12 cellular contexts compared by ENCODE assay signal in the genomic region with DNA sequence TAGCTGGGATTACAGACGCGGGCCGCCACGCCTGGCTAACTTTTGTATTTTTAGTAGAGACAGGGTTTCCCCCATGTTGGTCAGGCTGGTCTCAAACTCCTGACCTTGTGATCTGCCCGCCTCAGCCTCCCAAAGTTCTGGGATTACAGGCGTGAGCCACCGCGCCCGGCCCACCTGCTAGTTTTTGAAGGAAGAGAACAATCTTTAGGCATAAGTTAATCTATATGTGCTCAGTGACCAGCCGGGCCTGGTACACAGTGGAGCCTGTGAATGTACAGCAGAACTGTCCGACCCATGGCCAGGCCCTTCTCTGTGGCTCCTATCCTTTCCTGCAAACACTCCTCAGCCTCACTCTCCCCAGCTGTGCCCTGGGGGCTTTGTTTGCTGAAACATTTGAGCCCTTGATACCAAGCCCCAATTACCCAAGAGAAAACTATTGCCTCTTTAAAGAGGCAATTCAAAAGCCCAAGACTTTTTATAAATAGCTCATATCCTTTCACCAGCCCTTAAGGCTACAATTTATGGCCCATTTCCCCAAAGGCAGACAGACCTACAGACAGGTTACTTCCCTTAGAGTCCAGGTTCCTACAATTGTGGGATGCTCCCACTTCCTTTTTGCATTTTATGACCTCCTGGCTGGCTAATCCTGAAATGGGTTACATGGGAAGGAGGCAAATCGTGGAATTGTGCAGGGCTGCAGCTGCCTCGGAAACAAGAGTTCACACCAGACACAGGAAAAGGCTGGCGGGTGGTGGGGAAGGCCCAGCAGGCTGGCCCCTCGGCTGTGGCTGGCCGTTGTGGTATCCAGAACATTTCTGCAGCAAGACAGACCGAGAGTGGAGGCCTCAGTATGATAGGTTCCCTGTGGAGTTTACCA. TPM values are rescaled to one million over a fixed set of nuclear protein-coding genes. Genes with fewer than 3 reads are reported as not detected.
DNase-seq lines count a peak whose midpoint lies in the region; ATAC-seq and TF ChIP-seq lines count a peak whose summit lies in the region.
"Had no signal": no experiment of that assay in that cellular context is flagged by ENCODE, and none has a peak within 500 bp of the region (broad histone marks: within the 10 kb centered on the region; RNA-seq: fewer than 3 reads in every experiment).

No MANE protein-coding gene starts in this region.

- no peaks in the 10 kb centered on the region for H3K36me3 Mint-ChIP-seq in natural killer cell treated with Interleukin-12 subunit alpha and Interleukin-12 subunit beta and Interleukin-15 and Interleukin-18, amount 100 ng/mL, for 72 hours
- H3K36me3 Mint-ChIP-seq: stimulated activated naive B cell treated with anti-CD40 and anti-IgM and Interleukin-4, amounts not matched to agents 10 μg/mL and 1 μg/mL and 100 μg/mL, for 72 hours had no signal

- H3K4me3 Mint-ChIP-seq in natural killer cell treated with Interleukin-12 subunit alpha and Interleukin-12 subunit beta and Interleukin-15 and Interleukin-18, amount 100 ng/mL, for 72 hours = no peak overlapping the region
- H3K4me3 Mint-ChIP-seq: stimulated activated naive B cell treated with anti-CD40 and anti-IgM and Interleukin-4, amounts not matched to agents 10 μg/mL and 1 μg/mL and 100 μg/mL, for 72 hours had no signal

- ATAC-seq in GM19023 (IDR thresholded peaks at IDR 0.05; ENCODE audit: unreplicated experiment) (peak; percentile 59), GM21717 (IDR thresholded peaks at IDR 0.05; ENCODE audit: unreplicated experiment) (no peak), GM19455 (IDR thresholded peaks at IDR 0.05; ENCODE audit: unreplicated experiment) (no peak)
- peak; percentile 62 to 80 for ATAC-seq in natural killer cell treated with Interleukin-12 subunit alpha and Interleukin-12 subunit beta and Interleukin-15 and Interleukin-18, amount 100 ng/mL, for 72 hours
- ATAC-seq: stimulated activated naive B cell treated with anti-CD40 and anti-IgM and Interleukin-4, amounts not matched to agents 10 μg/mL and 1 μg/mL and 100 μg/mL, for 72 hours had no signal

- no peak overlapping the region for H3K9ac ChIP-seq in colonic mucosa (ENCODE audit: low read depth in 2 of 2, low read length in 2 of 2)

- peak overlapping the region in 1 of 2 donors; percentile 55 for H3K27ac Mint-ChIP-seq in natural killer cell treated with Interleukin-12 subunit alpha and Interleukin-12 subunit beta and Interleukin-15 and Interleukin-18, amount 100 ng/mL, for 72 hours
- H3K27ac Mint-ChIP-seq: stimulated activated naive B cell treated with anti-CD40 and anti-IgM and Interleukin-4, amounts not matched to agents 10 μg/mL and 1 μg/mL and 100 μg/mL, for 72 hours had no signal

- intact Hi-C loops in colonic mucosa (cut with DNase I) = no loop called here

- H3K4me1 Mint-ChIP-seq in natural killer cell treated with Interleukin-12 subunit alpha and Interleukin-12 subunit beta and Interleukin-15 and Interleukin-18, amount 100 ng/mL, for 72 hours (ENCODE audit: low read depth in 2 of 2) = peaks cover 13 to 19% of the 10 kb centered on the region in 2 donors

- H3K9me3 Mint-ChIP-seq in natural killer cell treated with Interleukin-12 subunit alpha and Interleukin-12 subunit beta and Interleukin-15 and Interleukin-18, amount 100 ng/mL, for 72 hours = no peaks in the 10 kb centered on the region
- H3K9me3 Mint-ChIP-seq: stimulated activated naive B cell treated with anti-CD40 and anti-IgM and Interleukin-4, amounts not matched to agents 10 μg/mL and 1 μg/mL and 100 μg/mL, for 72 hours had no signal

- POLR2A ChIA-PET in HEK293 (lab: Yijun Ruan, JAX) = no interaction called here

- no peaks in the 10 kb centered on the region for H3K27me3 ChIP-seq in colonic mucosa
- H3K27me3 ChIP-seq: sigmoid colon had no signal

- H3K9me3 ChIP-seq in HEK293 (ENCODE audit: control insufficient read depth, insufficient read depth, low read depth, low read length) = no peaks in the 10 kb centered on the region
- H3K9me3 ChIP-seq in colonic mucosa = no peaks in the 10 kb centered on the region
- H3K9me3 ChIP-seq: sigmoid colon had no signal

- H3K4me3 ChIP-seq in HEK293 (ENCODE audit: low read depth, low read length) (no peak overlapping the region), colonic mucosa (no peak overlapping the region)
- H3K4me3 ChIP-seq: sigmoid colon had no signal

- H3K27me3 Mint-ChIP-seq in natural killer cell treated with Interleukin-12 subunit alpha and Interleukin-12 subunit beta and Interleukin-15 and Interleukin-18, amount 100 ng/mL, for 72 hours = no peaks in the 10 kb centered on the region

- H3K27ac ChIP-seq in HEK293 (ENCODE audit: extremely low read depth, low read depth, low read length) (no peak overlapping the region; the same call in 1 of the 2 replicates), colonic mucosa (no peak overlapping the region)
- H3K27ac ChIP-seq: sigmoid colon had no signal

- H3K36me3 ChIP-seq in HEK293 (ENCODE audit: control insufficient read depth in 2 of 2, insufficient read depth in 1 of 2, low read length in 2 of 2) (no peaks in the 10 kb centered on the region), colonic mucosa (no peaks in the 10 kb centered on the region)
- H3K36me3 ChIP-seq: sigmoid colon had no signal

- TF ChIP-seq CTCF in HEK293 (tag by site-specific recombination; IDR thresholded peaks at IDR 0.05) = no peak
- no peak for TF ChIP-seq CTCF in colonic mucosa (IDR thresholded peaks at IDR 0.05)

- CTCF ChIA-PET in HEK293 (lab: Yijun Ruan, JAX) = interaction anchor here (1.1 kb wide), 1 partner anchor 99 kb away, joined by 3 read pairs; no protein-coding TSS in a partner anchor

- DNase-seq in UCSD-AML1 (lab: John Stamatoyannopoulos, UW; ENCODE audit: unreplicated experiment) (peak; percentile 11), colonic mucosa (no peak), putamen (ENCODE audit: low spot score) (no peak)
- DNase-seq in natural killer cell treated with Interleukin-12 subunit alpha and Interleukin-12 subunit beta and Interleukin-15 and Interleukin-18, amount 100 ng/mL, for 72 hours (ENCODE audit: low spot score) = peak; percentile 67
- DNase-seq: activated T-cell treated with anti-CD3 and anti-CD28 coated beads, Interleukin-2, amount 50 U/mL, for 1 hour; DMS 273 treated with DMSO at 0.1 percent for 48 hours; sigmoid colon; stimulated activated naive B cell treated with anti-CD40 and anti-IgM and Interleukin-4, amounts not matched to agents 10 μg/mL and 1 μg/mL and 100 μg/mL, for 72 hours had no signal

- H3K4me1 ChIP-seq in HEK293 (ENCODE audit: control insufficient read depth, insufficient read depth, low read length) = peaks cover 15% of the 10 kb centered on the region
- no peaks in the 10 kb centered on the region for H3K4me1 ChIP-seq in colonic mucosa

TF ChIP-seq in HEK293, 187 proteins besides CTCF, POLR2A, EP300 and RAD21:
- TF ChIP-seq ZIC2 (tag by site-specific recombination; IDR thresholded peaks at IDR 0.05) (peak; percentile 48; the same call in 1 of the 2 replicates), ZNF2 (tag by site-specific recombination; IDR thresholded peaks at IDR 0.05) (0 out of 2 replicates have a peak, but pooled peaks have one; percentile 21), BCL11A (tag by site-specific recombination; IDR thresholded peaks at IDR 0.05; ENCODE audit: low read depth) (no peak), IKZF3 (tag by site-specific recombination; IDR thresholded peaks at IDR 0.05) (peak; percentile 80)
- TF ChIP-seq, protein P1, sequence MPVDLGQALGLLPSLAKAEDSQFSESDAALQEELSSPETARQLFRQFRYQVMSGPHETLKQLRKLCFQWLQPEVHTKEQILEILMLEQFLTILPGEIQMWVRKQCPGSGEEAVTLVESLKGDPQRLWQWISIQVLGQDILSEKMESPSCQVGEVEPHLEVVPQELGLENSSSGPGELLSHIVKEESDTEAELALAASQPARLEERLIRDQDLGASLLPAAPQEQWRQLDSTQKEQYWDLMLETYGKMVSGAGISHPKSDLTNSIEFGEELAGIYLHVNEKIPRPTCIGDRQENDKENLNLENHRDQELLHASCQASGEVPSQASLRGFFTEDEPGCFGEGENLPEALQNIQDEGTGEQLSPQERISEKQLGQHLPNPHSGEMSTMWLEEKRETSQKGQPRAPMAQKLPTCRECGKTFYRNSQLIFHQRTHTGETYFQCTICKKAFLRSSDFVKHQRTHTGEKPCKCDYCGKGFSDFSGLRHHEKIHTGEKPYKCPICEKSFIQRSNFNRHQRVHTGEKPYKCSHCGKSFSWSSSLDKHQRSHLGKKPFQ (tag by site-specific recombination; IDR thresholded peaks at IDR 0.05) = peak; percentile 92

RNA-seq across cellular contexts. Expression of a gene that starts 37.5 kb away (rescaled TPM):
- 1 to 10 TPM; 2.5 to 4.6 TPM for total RNA-seq in natural killer cell treated with Interleukin-12 subunit alpha and Interleukin-12 subunit beta and Interleukin-15 and Interleukin-18, amount 100 ng/mL, for 72 hours
- 10 to 100 TPM in 1 of 2 donors, 1 to 10 TPM in 1; 8.4 to 21.5 TPM for total RNA-seq in colonic mucosa

Comparison
In these comparisons a context has a peak if more than half of its experiments do, and no peak if none do; other contexts are left out.
1. ATAC-seq: peak in GM19023 (single experiment) and natural killer cell treated with Interleukin-12 subunit alpha and Interleukin-12 subunit beta and Interleukin-15 and Interleukin-18, amount 100 ng/mL, for 72 hours (2 of 2); none in GM21717 (single experiment) and GM19455 (single experiment).
2. DNase-seq: peak in UCSD-AML1 (single experiment) and natural killer cell treated with Interleukin-12 subunit alpha and Interleukin-12 subunit beta and Interleukin-15 and Interleukin-18, amount 100 ng/mL, for 72 hours (single experiment); none in colonic mucosa (single experiment) and putamen (single experiment).